Comparison of ENCODE assay signal across 1 cellular context in the genomic region with DNA sequence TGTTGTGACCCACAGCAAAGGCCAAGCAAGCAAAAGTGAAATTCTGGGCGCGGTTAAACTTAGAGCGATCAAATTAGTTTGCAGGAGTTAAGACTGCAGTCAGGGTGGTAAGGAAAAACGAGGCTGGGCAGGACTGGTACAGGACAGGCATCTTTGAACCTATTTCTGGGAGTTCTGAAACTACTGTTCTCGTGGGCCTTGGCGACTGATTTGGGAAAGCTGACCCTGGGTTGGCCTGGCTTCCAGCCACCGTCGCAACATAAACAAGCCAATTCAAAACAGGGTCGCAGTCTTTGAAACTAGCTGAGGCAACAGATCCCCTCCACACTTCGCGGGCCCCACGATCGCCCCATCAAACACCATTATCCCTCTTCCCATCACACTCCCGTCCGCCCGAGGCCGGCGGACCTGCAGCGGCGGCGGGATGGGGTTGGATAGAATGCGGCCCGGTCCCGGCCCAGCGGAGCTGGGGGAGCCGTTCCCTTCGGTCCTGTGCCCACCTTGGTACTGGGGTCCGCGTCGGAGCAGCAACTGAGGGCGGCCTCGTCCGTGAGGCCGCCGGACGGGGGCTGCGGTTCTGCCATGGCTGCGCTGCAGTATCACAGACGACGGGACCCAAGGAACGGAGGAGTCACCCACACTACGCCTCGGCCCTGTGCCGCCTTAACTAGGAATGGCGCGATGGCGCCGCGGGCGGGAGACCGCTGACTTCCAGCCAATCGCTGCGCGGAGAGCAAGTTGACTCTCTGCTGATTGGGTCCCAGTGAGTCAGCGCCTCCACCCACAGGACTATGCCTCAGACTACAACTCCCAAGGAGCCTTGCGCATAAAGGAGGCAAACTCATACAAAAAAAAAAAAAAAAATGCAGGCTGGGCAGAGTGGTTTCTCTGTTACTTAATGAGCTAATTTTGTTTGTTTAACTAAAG.
A peak's percentile ranks its signal among the peaks of the same experiment; 100 is the strongest.
TF ChIP-seq lines count a peak whose summit lies in the region.

GLO1 (minus strand) TSS at position 675 of the 927 bp plus-strand sequence; CDS start at position 584, 91 bp downstream.

TF ChIP-seq in HepG2, 621 proteins besides CTCF, POLR2A, EP300 and RAD21 (continued from another document and continues in another):
- TF ChIP-seq, protein P1, sequence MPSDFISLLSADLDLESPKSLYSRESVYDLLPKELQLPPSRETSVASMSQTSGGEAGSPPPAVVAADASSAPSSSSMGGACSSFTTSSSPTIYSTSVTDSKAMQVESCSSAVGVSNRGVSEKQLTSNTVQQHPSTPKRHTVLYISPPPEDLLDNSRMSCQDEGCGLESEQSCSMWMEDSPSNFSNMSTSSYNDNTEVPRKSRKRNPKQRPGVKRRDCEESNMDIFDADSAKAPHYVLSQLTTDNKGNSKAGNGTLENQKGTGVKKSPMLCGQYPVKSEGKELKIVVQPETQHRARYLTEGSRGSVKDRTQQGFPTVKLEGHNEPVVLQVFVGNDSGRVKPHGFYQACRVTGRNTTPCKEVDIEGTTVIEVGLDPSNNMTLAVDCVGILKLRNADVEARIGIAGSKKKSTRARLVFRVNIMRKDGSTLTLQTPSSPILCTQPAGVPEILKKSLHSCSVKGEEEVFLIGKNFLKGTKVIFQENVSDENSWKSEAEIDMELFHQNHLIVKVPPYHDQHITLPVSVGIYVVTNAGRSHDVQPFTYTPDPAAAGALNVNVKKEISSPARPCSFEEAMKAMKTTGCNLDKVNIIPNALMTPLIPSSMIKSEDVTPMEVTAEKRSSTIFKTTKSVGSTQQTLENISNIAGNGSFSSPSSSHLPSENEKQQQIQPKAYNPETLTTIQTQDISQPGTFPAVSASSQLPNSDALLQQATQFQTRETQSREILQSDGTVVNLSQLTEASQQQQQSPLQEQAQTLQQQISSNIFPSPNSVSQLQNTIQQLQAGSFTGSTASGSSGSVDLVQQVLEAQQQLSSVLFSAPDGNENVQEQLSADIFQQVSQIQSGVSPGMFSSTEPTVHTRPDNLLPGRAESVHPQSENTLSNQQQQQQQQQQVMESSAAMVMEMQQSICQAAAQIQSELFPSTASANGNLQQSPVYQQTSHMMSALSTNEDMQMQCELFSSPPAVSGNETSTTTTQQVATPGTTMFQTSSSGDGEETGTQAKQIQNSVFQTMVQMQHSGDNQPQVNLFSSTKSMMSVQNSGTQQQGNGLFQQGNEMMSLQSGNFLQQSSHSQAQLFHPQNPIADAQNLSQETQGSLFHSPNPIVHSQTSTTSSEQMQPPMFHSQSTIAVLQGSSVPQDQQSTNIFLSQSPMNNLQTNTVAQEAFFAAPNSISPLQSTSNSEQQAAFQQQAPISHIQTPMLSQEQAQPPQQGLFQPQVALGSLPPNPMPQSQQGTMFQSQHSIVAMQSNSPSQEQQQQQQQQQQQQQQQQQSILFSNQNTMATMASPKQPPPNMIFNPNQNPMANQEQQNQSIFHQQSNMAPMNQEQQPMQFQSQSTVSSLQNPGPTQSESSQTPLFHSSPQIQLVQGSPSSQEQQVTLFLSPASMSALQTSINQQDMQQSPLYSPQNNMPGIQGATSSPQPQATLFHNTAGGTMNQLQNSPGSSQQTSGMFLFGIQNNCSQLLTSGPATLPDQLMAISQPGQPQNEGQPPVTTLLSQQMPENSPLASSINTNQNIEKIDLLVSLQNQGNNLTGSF (CRISPR knock-in tag; IDR thresholded peaks at IDR 0.05), result peak; percentile 82
- TF ChIP-seq HOXA3 (CRISPR knock-in tag; IDR thresholded peaks at IDR 0.05) (peak; percentile 92), ZNF382 (CRISPR knock-in tag; IDR thresholded peaks at IDR 0.05; ENCODE audit: borderline replicate concordance) (no peak), KAT7 (CRISPR knock-in tag; IDR thresholded peaks at IDR 0.05; ENCODE audit: borderline replicate concordance) (peak; percentile 92; the same call in 1 of the 2 replicates), MIER3 (CRISPR knock-in tag; IDR thresholded peaks at IDR 0.05; ENCODE audit: borderline replicate concordance) (peak; percentile 40; the same call in 1 of the 2 replicates), ZSCAN31 (CRISPR knock-in tag; IDR thresholded peaks at IDR 0.05; ENCODE audit: low read depth) (peak; percentile 78), ZNF766 (CRISPR knock-in tag; IDR thresholded peaks at IDR 0.05; ENCODE audit: borderline replicate concordance) (no peak), ZNF878 (CRISPR knock-in tag; IDR thresholded peaks at IDR 0.05) (no peak), ZNF772 (CRISPR knock-in tag; IDR thresholded peaks at IDR 0.05) (peak; percentile 55; the same call in 1 of the 2 replicates), ZNF263 (CRISPR knock-in tag; IDR thresholded peaks at IDR 0.05) (peak; percentile 73; the same call in 1 of the 2 replicates), ZNF335 (CRISPR knock-in tag; IDR thresholded peaks at IDR 0.05) (peak; percentile 76), SP5 (CRISPR knock-in tag; IDR thresholded peaks at IDR 0.05; ENCODE audit: borderline replicate concordance, low read depth) (peak; percentile 56; the same call in 1 of the 2 replicates), GATA4 (IDR thresholded peaks at IDR 0.05; ENCODE audit: borderline replicate concordance, low read depth) (peak; percentile 48; the same call in 1 of the 2 replicates), ZNF362 (CRISPR knock-in tag; IDR thresholded peaks at IDR 0.05; ENCODE audit: borderline replicate concordance) (peak; percentile 99), NR2C2 (CRISPR knock-in tag; IDR thresholded peaks at IDR 0.05; ENCODE audit: borderline replicate concordance) (no peak), FOXK1 (CRISPR knock-in tag; IDR thresholded peaks at IDR 0.05; ENCODE audit: borderline replicate concordance, low read depth) (peak; percentile 74; the same call in 1 of the 2 replicates), SKI (IDR thresholded peaks at IDR 0.05; ENCODE audit: partially characterized antibody) (peak; percentile 79), TBX2 (CRISPR knock-in tag; IDR thresholded peaks at IDR 0.05; ENCODE audit: borderline replicate concordance) (peak; percentile 67; the same call in 1 of the 2 replicates), U2AF1 (optimal IDR thresholded peaks at IDR 0.05; ENCODE audit: low read depth, low read length) (no peak), ZSCAN30 (CRISPR knock-in tag; IDR thresholded peaks at IDR 0.05) (0 out of 2 replicates have a peak, but pooled peaks have one; percentile 1), HNF1B (CRISPR knock-in tag; IDR thresholded peaks at IDR 0.05) (0 out of 2 replicates have a peak, but pooled peaks have one; percentile 2), PCBP1 (IDR thresholded peaks at IDR 0.05; ENCODE audit: borderline replicate concordance, low read depth, low read length) (0 out of 2 replicates have a peak, but pooled peaks have one; percentile 41), HNRNPL (IDR thresholded peaks at IDR 0.05; ENCODE audit: low read depth, low read length) (peak; percentile 53; the same call in 1 of the 2 replicates), NFIB (CRISPR knock-in tag; IDR thresholded peaks at IDR 0.05; ENCODE audit: borderline replicate concordance) (no peak), PREB (CRISPR knock-in tag; IDR thresholded peaks at IDR 0.05) (no peak), ZNF552 (CRISPR knock-in tag; IDR thresholded peaks at IDR 0.05; ENCODE audit: borderline replicate concordance) (0 out of 2 replicates have a peak, but pooled peaks have one; percentile 27), YY1 (IDR thresholded peaks at IDR 0.05; ENCODE audit: insufficient read depth, insufficient replicate concordance, low read depth, low read length) (peak; percentile 91), IRX3 (CRISPR knock-in tag; IDR thresholded peaks at IDR 0.05; ENCODE audit: borderline replicate concordance, low read depth) (peak; percentile 64; the same call in 1 of the 2 replicates), RFXAP (CRISPR knock-in tag; IDR thresholded peaks at IDR 0.05; ENCODE audit: borderline replicate concordance) (peak; percentile 66; the same call in 1 of the 2 replicates), SOX6 (IDR thresholded peaks at IDR 0.05) (no peak), SOX6 (CRISPR knock-in tag; IDR thresholded peaks at IDR 0.05) (peak; percentile 67)
- TF ChIP-seq, protein P2, sequence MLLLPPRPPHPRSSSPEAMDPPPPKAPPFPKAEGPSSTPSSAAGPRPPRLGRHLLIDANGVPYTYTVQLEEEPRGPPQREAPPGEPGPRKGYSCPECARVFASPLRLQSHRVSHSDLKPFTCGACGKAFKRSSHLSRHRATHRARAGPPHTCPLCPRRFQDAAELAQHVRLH (CRISPR knock-in tag; IDR thresholded peaks at IDR 0.05; ENCODE audit: borderline replicate concordance, low read depth), result no peak
- TF ChIP-seq, protein P3, sequence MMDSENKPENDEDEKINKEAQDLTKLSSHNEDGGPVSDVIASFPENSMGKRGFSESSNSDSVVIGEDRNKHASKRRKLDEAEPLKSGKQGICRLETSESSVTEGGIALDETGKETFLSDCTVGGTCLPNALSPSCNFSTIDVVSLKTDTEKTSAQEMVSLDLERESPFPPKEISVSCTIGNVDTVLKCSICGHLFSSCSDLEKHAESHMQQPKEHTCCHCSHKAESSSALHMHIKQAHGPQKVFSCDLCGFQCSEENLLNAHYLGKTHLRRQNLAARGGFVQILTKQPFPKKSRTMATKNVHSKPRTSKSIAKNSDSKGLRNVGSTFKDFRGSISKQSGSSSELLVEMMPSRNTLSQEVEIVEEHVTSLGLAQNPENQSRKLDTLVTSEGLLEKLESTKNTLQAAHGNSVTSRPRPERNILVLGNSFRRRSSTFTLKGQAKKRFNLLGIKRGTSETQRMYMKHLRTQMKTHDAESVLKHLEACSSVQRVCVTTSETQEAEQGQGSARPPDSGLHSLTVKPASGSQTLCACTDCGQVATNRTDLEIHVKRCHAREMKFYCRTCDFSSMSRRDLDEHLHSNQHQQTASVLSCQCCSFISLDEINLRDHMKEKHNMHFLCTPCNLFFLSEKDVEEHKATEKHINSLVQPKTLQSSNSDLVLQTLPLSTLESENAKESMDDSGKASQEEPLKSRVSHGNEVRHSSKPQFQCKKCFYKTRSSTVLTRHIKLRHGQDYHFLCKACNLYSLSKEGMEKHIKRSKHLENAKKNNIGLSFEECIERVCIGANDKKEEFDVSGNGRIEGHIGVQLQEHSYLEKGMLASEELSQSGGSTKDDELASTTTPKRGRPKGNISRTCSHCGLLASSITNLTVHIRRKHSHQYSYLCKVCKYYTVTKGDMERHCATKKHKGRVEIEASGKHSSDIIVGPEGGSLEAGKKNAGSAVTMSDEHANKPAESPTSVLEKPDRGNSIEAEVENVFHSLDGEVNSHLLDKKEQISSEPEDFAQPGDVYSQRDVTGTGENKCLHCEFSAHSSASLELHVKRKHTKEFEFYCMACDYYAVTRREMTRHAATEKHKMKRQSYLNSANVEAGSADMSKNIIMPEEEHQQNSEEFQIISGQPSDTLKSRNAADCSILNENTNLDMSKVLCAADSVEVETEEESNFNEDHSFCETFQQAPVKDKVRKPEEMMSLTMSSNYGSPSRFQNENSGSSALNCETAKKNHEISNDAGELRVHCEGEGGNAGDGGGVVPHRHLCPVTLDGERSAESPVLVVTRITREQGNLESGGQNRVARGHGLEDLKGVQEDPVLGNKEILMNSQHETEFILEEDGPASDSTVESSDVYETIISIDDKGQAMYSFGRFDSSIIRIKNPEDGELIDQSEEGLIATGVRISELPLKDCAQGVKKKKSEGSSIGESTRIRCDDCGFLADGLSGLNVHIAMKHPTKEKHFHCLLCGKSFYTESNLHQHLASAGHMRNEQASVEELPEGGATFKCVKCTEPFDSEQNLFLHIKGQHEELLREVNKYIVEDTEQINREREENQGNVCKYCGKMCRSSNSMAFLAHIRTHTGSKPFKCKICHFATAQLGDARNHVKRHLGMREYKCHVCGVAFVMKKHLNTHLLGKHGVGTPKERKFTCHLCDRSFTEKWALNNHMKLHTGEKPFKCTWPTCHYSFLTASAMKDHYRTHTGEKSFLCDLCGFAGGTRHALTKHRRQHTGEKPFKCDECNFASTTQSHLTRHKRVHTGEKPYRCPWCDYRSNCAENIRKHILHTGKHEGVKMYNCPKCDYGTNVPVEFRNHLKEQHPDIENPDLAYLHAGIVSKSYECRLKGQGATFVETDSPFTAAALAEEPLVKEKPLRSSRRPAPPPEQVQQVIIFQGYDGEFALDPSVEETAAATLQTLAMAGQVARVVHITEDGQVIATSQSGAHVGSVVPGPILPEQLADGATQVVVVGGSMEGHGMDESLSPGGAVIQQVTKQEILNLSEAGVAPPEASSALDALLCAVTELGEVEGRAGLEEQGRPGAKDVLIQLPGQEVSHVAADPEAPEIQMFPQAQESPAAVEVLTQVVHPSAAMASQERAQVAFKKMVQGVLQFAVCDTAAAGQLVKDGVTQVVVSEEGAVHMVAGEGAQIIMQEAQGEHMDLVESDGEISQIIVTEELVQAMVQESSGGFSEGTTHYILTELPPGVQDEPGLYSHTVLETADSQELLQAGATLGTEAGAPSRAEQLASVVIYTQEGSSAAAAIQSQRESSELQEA (CRISPR knock-in tag; IDR thresholded peaks at IDR 0.05; ENCODE audit: not compliant biosample characterization), result peak; percentile 95
- TF ChIP-seq, protein P4, sequence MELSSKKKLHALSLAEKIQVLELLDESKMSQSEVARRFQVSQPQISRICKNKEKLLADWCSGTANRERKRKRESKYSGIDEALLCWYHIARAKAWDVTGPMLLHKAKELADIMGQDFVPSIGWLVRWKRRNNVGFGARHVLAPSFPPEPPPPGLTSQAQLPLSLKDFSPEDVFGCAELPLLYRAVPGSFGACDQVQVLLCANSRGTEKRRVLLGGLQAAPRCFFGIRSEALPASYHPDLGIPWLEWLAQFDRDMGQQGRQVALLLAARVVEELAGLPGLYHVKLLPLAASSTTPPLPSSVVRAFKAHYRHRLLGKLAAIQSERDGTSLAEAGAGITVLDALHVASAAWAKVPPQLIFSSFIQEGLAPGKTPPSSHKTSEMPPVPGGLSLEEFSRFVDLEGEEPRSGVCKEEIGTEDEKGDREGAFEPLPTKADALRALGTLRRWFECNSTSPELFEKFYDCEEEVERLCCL (CRISPR knock-in tag; IDR thresholded peaks at IDR 0.05; ENCODE audit: borderline replicate concordance), result no peak
